In the genomic region with DNA sequence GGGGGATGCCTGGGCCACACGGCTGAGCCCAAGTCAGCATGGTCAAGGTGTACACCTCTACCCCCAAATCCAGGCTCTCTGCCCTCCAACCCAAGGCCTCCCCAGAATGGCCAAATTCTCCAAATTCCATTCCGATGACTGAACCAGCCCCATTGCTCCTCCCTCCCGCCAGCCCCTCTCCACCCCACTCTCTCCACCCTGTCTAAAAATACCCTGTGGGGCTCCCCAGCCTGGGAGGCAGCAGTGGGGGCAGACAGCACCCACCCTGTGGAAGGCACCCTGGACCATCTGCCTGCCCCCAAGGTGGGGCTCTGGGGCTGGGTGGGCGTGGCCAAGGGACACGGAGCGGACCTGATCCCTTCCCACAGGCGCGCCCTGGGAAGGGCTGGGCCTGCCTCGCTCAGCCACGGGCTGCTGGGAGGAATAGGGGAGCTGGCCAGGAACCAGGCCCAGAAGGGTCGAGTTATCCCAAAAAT, we compare ENCODE assay signal across 11 cellular contexts. TPM values are rescaled to one million over a fixed set of nuclear protein-coding genes. Genes with fewer than 3 reads are reported as not detected.
DNase-seq lines count a peak whose midpoint lies in the region; ATAC-seq, FAIRE-seq and TF ChIP-seq lines count a peak whose summit lies in the region.
"Had no signal": no experiment of that assay in that cellular context is flagged by ENCODE, and none has a peak within 500 bp of the region (broad histone marks: within the 10 kb centered on the region; RNA-seq: fewer than 3 reads in every experiment).

No MANE protein-coding gene starts in this region.

- H3K27me3 Mint-ChIP-seq in activated naive CD8-positive, alpha-beta T cell treated with anti-CD3 and anti-CD28 coated beads, Interleukin-2, amount 50 U/mL, for 24 hours = peaks cover 2% of the 10 kb centered on the region
- H3K27me3 Mint-ChIP-seq: activated naive CD4-positive, alpha-beta T cell treated with anti-CD3 and anti-CD28 coated beads, Interleukin-2, amount 50 U/mL, for 24 hours; stimulated activated naive CD8-positive, alpha-beta T cell treated with anti-CD3 and anti-CD28 coated beads, Interleukin-15, Interleukin-2, amounts not matched to agents 100 ng/mL and 50 ng/mL, for 24 hours had no signal

- no peak for ATAC-seq in activated naive CD8-positive, alpha-beta T cell treated with anti-CD3 and anti-CD28 coated beads, Interleukin-2, amount 50 U/mL, for 24 hours
- ATAC-seq in GM18511 (IDR thresholded peaks at IDR 0.05; ENCODE audit: unreplicated experiment) = no peak

- no peaks in the 10 kb centered on the region for H3K36me3 Mint-ChIP-seq in activated naive CD8-positive, alpha-beta T cell treated with anti-CD3 and anti-CD28 coated beads, Interleukin-2, amount 50 U/mL, for 24 hours (ENCODE audit: low read depth)
- H3K36me3 Mint-ChIP-seq: activated naive CD4-positive, alpha-beta T cell treated with anti-CD3 and anti-CD28 coated beads, Interleukin-2, amount 50 U/mL, for 24 hours had no signal

- H3K4me1 Mint-ChIP-seq in activated naive CD8-positive, alpha-beta T cell treated with anti-CD3 and anti-CD28 coated beads, Interleukin-2, amount 50 U/mL, for 24 hours = no peaks in the 10 kb centered on the region
- H3K4me1 Mint-ChIP-seq: activated naive CD4-positive, alpha-beta T cell treated with anti-CD3 and anti-CD28 coated beads, Interleukin-2, amount 50 U/mL, for 24 hours had no signal

- FAIRE-seq in H54 (lab: Jason Lieb, UNC) = peak; percentile 27

- 0 out of 2 replicates have a peak, but pooled peaks have one; percentile 18 for TF ChIP-seq POLR2A in H54 (IDR thresholded peaks at IDR 0.05; ENCODE audit: low read depth, low read length)

- no peaks in the 10 kb centered on the region for H3K9me3 ChIP-seq in adipocyte (ENCODE audit: control insufficient read depth, low read length)
- no peaks in the 10 kb centered on the region for H3K9me3 ChIP-seq in iPS-18a (ENCODE audit: control insufficient read depth, low read depth, low read length)

- no peaks in the 10 kb centered on the region for H3K9me3 Mint-ChIP-seq in activated naive CD8-positive, alpha-beta T cell treated with anti-CD3 and anti-CD28 coated beads, Interleukin-2, amount 50 U/mL, for 24 hours
- H3K9me3 Mint-ChIP-seq: activated naive CD4-positive, alpha-beta T cell treated with anti-CD3 and anti-CD28 coated beads, Interleukin-2, amount 50 U/mL, for 24 hours; stimulated activated naive CD8-positive, alpha-beta T cell treated with anti-CD3 and anti-CD28 coated beads, Interleukin-15, Interleukin-2, amounts not matched to agents 100 ng/mL and 50 ng/mL, for 24 hours had no signal

- H3K9ac ChIP-seq in adipocyte (ENCODE audit: low read length) (peak overlapping the region; percentile 71), iPS-18a (ENCODE audit: low read length) (peak overlapping the region; percentile 85)

- peaks cover 27% of the 10 kb centered on the region for H3K4me1 ChIP-seq in adipocyte (ENCODE audit: control insufficient read depth, insufficient read depth, low read length)
- H3K4me1 ChIP-seq in iPS-18a (ENCODE audit: control insufficient read depth, low read depth, low read length) = peaks cover 42% of the 10 kb centered on the region

- no peaks in the 10 kb centered on the region for H3K27me3 ChIP-seq in adipocyte (replicated peaks; ENCODE audit: control insufficient read depth, insufficient read depth, low read length)
- H3K27me3 ChIP-seq in iPS-18a (ENCODE audit: control insufficient read depth, insufficient read depth, low read length) = no peaks in the 10 kb centered on the region

- no peak overlapping the region for H3K27ac Mint-ChIP-seq in activated naive CD8-positive, alpha-beta T cell treated with anti-CD3 and anti-CD28 coated beads, Interleukin-2, amount 50 U/mL, for 24 hours
- H3K27ac Mint-ChIP-seq: activated naive CD4-positive, alpha-beta T cell treated with anti-CD3 and anti-CD28 coated beads, Interleukin-2, amount 50 U/mL, for 24 hours; stimulated activated naive CD8-positive, alpha-beta T cell treated with anti-CD3 and anti-CD28 coated beads, Interleukin-15, Interleukin-2, amounts not matched to agents 100 ng/mL and 50 ng/mL, for 24 hours had no signal

- H3K36me3 ChIP-seq in adipocyte (ENCODE audit: control insufficient read depth, insufficient read depth, low read length, severe bottlenecking) (peaks cover 14% of the 10 kb centered on the region), iPS-18a (ENCODE audit: control insufficient read depth, low read depth, low read length) (no peaks in the 10 kb centered on the region)

- H3K4me3 ChIP-seq in adipocyte (ENCODE audit: low read length) (peak overlapping the region; percentile 37), iPS-18a (ENCODE audit: low read length) (peak overlapping the region; percentile 60), skin epidermis (peak overlapping the region in 1 of 7 experiments; percentile 29)

- peak; percentile 88 for DNase-seq in H54 (ENCODE audit: insufficient read length, low spot score)
- DNase-seq in adipocyte (ENCODE audit: low read depth) = peak; percentile 42
- DNase-seq in dermis blood vessel endothelial cell = no peak
- DNase-seq in activated naive CD8-positive, alpha-beta T cell treated with anti-CD3 and anti-CD28 coated beads, Interleukin-2, amount 50 U/mL, for 24 hours = no peak
- DNase-seq in activated naive CD4-positive, alpha-beta T cell treated with Interleukin-2 at 50 U/mL for 16 hours = no peak

- H3K4me3 Mint-ChIP-seq in activated naive CD8-positive, alpha-beta T cell treated with anti-CD3 and anti-CD28 coated beads, Interleukin-2, amount 50 U/mL, for 24 hours = no peak overlapping the region
- H3K4me3 Mint-ChIP-seq: activated naive CD4-positive, alpha-beta T cell treated with anti-CD3 and anti-CD28 coated beads, Interleukin-2, amount 50 U/mL, for 24 hours; stimulated activated naive CD8-positive, alpha-beta T cell treated with anti-CD3 and anti-CD28 coated beads, Interleukin-15, Interleukin-2, amounts not matched to agents 100 ng/mL and 50 ng/mL, for 24 hours had no signal

- H3K27ac ChIP-seq in iPS-18a (ENCODE audit: low read length) = peak overlapping the region; percentile 94
- peak overlapping the region in 20 of 21 experiments; percentile 64 to 94 (median 90) for H3K27ac ChIP-seq in skin epidermis

RNA-seq across cellular contexts. Expression of gene TEAD3, which starts 11.4 kb away (rescaled TPM):
- total RNA-seq in dermis blood vessel endothelial cell = 0.33 and 0.68 TPM in 2 replicates
- total RNA-seq: mononuclear cell had no signal

RNA-seq across cellular contexts. Expression of gene RPL10A, which starts 17.2 kb away (rescaled TPM):
- total RNA-seq in dermis blood vessel endothelial cell = 1,962 and 2,039 TPM in 2 replicates

RNA-seq across cellular contexts. Expression of gene TULP1, which starts 27.3 kb away (rescaled TPM):
- total RNA-seq in dermis blood vessel endothelial cell = not detected in 2 replicates
- total RNA-seq: mononuclear cell had no signal

RNA-seq across cellular contexts. Expression of gene FANCE, which starts 33.3 kb away (rescaled TPM):
- total RNA-seq in dermis blood vessel endothelial cell = 14.5 and 18.0 TPM in 2 replicates

Comparison
In these comparisons a context has a peak if more than half of its experiments do, and no peak if none do; other contexts are left out.
1. DNase-seq: peak in H54 (single experiment) and adipocyte (single experiment); none in dermis blood vessel endothelial cell (single experiment), activated naive CD8-positive, alpha-beta T cell treated with anti-CD3 and anti-CD28 coated beads, Interleukin-2, amount 50 U/mL, for 24 hours (single experiment) and activated naive CD4-positive, alpha-beta T cell treated with Interleukin-2 at 50 U/mL for 16 hours (single experiment).